8 cellular contexts compared by ENCODE assay signal in the genomic region with DNA sequence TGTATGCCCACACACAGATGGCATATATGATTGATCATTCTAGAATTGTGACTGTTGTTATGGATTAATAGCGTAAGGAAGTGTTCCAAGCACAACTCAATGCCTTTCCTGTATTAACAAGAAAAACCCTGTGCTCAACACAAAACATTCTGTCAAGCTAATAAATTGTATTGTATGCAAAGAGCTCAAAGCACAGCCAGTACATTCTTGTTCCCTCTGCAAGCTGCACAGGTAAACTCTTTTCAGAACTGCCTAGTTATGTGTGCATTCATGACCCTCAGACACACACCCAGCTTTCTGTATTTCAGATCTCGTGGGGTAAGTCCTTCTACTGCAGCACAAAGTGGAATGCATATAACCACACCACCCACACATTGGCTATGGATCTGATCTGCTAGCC. TPM values are rescaled to one million over a fixed set of nuclear protein-coding genes. Genes with fewer than 3 reads are reported as not detected.
"Had no signal": no experiment of that assay in that cellular context is flagged by ENCODE, and none has a peak within 500 bp of the region (broad histone marks: within the 10 kb centered on the region; RNA-seq: fewer than 3 reads in every experiment).

No MANE protein-coding gene starts in this region.

- FAIRE-seq: H1, H54, HTR-8/SVneo, K562 had no signal

- H3K4me3 ChIP-seq: GM23338, K562 had no signal

- DNase-seq: H9, HCEC 1CT, IMR-90 had no signal

- ATAC-seq: GM23338, K562 had no signal

RNA-seq across cellular contexts. Expression of gene BANK1, which starts 34.3 kb away (rescaled TPM):
- total RNA-seq: K562 had no signal
